Comparison of ENCODE assay signal across 32 cellular contexts in genomic region chr3:141342386-141342785, GRCh38.
"Had no signal": no experiment of that assay in that cellular context is flagged by ENCODE, and none has a peak within 500 bp of the region (broad histone marks: within the 10 kb centered on the region; RNA-seq: fewer than 3 reads in every experiment).

No MANE protein-coding gene starts in this region.

- H3K27me3 ChIP-seq: ascending aorta, breast epithelium, cardiac muscle cell, colonic mucosa had no signal

- H3K36me3 ChIP-seq: ascending aorta, breast epithelium, cardiac muscle cell, colonic mucosa had no signal

- H3K4me1 ChIP-seq: ascending aorta, breast epithelium, colonic mucosa had no signal

- H3K27ac ChIP-seq: ascending aorta, breast epithelium, cardiac muscle cell, colonic mucosa, VCaP had no signal

- H3K9me3 ChIP-seq: ascending aorta, breast epithelium, colonic mucosa had no signal

- DNase-seq: activated CD4-positive, alpha-beta memory T cell treated with anti-CD3 and anti-CD28 coated beads, Interleukin-2, amount 10 ng/mL, durations not matched to agents 7 days and 5 days; activated CD4-positive, alpha-beta T cell treated with anti-CD3 and anti-CD28 coated beads for 1 hour; activated CD4-positive, alpha-beta T cell treated with anti-CD3 and anti-CD28 coated beads for 4 hours; activated CD4-positive, alpha-beta T cell treated with anti-CD3 and anti-CD28 coated beads, Interleukin-2, amount 10 ng/mL, durations not matched to agents 7 days and 5 days; activated CD4-positive, alpha-beta T cell treated with anti-CD3 and anti-CD28 coated beads, Interleukin-2, amount 50 U/mL, for 4 hours; activated CD8-positive, alpha-beta memory T cell treated with anti-CD3 and anti-CD28 coated beads, Interleukin-2, amount 50 U/mL, for 48 hours; activated gamma-delta T cell; activated naive CD4-positive, alpha-beta T cell; activated naive CD4-positive, alpha-beta T cell treated with anti-CD3 and anti-CD28 coated beads, Interleukin-2, amount 10 ng/mL, durations not matched to agents 7 days and 5 days; activated naive CD8-positive, alpha-beta T cell treated with anti-CD3 and anti-CD28 coated beads, Interleukin-2, amount 10 ng/mL, durations not matched to agents 7 days and 5 days; activated T-cell treated with anti-CD3 and anti-CD28 coated beads for 4 hours; activated T-cell treated with anti-CD3 and anti-CD28 coated beads, Interleukin-2, amount 50 U/mL, for 24 hours; activated T-cell treated with anti-CD3 and anti-CD28 coated beads, Interleukin-2, amount 50 U/mL, for 72 hours; central memory CD4-positive, alpha-beta T cell; cerebellar nuclear complex; colonic mucosa; effector CD8-positive, alpha-beta T cell; foreskin fibroblast; head of caudate nucleus; T-helper 1 cell; T-helper 17 cell; T1000 had no signal

- FAIRE-seq: endometrium, frontal cortex, TTC549 had no signal

- H3K4me3 ChIP-seq: ascending aorta, breast epithelium, cardiac muscle cell, colonic mucosa had no signal

- ATAC-seq: activated naive CD4-positive, alpha-beta T cell treated with anti-CD3 and anti-CD28 coated beads, Interleukin-2, amount 50 U/mL, for 72 hours; activated T-cell treated with anti-CD3 and anti-CD28 coated beads, Interleukin-2, amount 50 U/mL, for 72 hours; esophagus mucosa; T-helper 17 cell; WTC11 had no signal
